ENCODE assay signal across 9 cellular contexts in genomic region chr5:17888155-17888554, GRCh38.
"Had no signal": no experiment of that assay in that cellular context is flagged by ENCODE, and none has a peak within 500 bp of the region (broad histone marks: within the 10 kb centered on the region; RNA-seq: fewer than 3 reads in every experiment).

No MANE protein-coding gene starts in this region.

- H3K27ac ChIP-seq: KMS-11 had no signal

- DNase-seq: H9, HCEC 1CT, HFFc6, KBM-7 had no signal

- H3K4me3 ChIP-seq: GM23338 had no signal

- FAIRE-seq: H1, H54, HepG2 had no signal

- ATAC-seq: GM23338, HepG2 had no signal
